ENCODE assay signal across 1 cellular context in the genomic region with DNA sequence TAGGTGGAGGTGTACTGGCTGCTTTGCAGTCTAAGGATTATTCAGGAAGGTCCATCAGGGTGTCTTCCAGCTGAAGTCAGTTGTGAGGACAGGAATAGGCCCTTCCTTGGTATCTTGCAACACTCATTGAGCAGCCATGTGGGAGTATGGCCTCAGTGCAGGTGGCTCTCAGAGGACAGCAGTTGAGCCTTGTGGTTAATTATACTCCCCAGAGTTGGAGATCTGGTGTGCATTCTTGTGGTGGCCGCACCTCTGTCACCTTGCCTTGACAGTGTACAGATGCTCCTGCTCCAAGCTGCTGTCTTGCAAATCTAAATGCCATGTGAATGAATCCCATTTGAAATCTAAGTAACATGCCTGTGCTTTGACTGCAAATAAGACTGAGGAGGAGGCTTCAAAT.
TF ChIP-seq lines count a peak whose summit lies in the region.

No MANE protein-coding gene starts in this region.

TF ChIP-seq in GM12878, 131 proteins besides CTCF, POLR2A, EP300 and RAD21 (continued from another document):
- no peak for TF ChIP-seq TCF12 (IDR thresholded peaks at IDR 0.05; ENCODE audit: low read depth, low read length)
- no peak for TF ChIP-seq EED (IDR thresholded peaks at IDR 0.05; ENCODE audit: low read depth)
- TF ChIP-seq ZNF384 (IDR thresholded peaks at IDR 0.05; ENCODE audit: borderline replicate concordance, low read depth, low read length), result no peak
- no peak for TF ChIP-seq SKIL (IDR thresholded peaks at IDR 0.05; ENCODE audit: low read depth, poor library complexity, severe bottlenecking)
- TF ChIP-seq TAF1 (IDR thresholded peaks at IDR 0.05; ENCODE audit: borderline replicate concordance, low read depth, low read length), result no peak
- TF ChIP-seq RELA (IDR thresholded peaks at IDR 0.05; ENCODE audit: borderline replicate concordance, partially characterized antibody), result no peak
